10 cellular contexts compared by ENCODE assay signal in the genomic region with DNA sequence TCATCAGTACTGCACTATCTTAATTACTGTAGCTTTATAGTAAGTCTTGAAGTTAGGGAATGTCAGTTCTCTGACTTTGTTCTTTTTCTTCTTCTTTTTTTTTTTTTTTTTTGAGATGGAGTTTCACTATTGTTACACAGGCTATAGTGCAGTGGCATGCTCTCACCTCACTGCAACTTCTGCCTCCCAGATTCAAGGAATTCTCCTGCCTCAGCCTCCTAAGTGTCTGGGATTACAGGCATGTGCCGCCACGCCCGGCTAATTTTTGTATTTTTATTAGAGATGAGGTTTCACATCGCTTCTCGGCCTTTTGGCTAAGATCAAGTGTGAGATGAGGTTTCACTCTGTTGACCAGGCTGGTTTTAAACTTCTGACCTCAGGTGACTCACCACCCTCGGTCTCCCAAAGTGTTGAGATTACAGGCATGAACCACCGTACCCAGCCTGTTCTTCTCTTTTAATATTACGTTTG. TPM values are rescaled to one million over a fixed set of nuclear protein-coding genes. Genes with fewer than 3 reads are reported as not detected.
DNase-seq lines count a peak whose midpoint lies in the region; ATAC-seq and TF ChIP-seq lines count a peak whose summit lies in the region.
"Had no signal": no experiment of that assay in that cellular context is flagged by ENCODE, and none has a peak within 500 bp of the region (broad histone marks: within the 10 kb centered on the region; RNA-seq: fewer than 3 reads in every experiment).

No MANE protein-coding gene starts in this region.

- ATAC-seq in GM18520 (IDR thresholded peaks at IDR 0.05; ENCODE audit: unreplicated experiment) (peak; percentile 95), left lung (peak; percentile 73)
- ATAC-seq: heart left ventricle had no signal

- DNase-seq in HT-29 (ENCODE audit: low spot score) (peak; percentile 38), astrocyte of the cerebellum (ENCODE audit: low read depth) (peak; percentile 55), left lung (no peak), NCI-H526 (lab: John Stamatoyannopoulos, UW) (no peak), HUDEP-2 (lab: John Stamatoyannopoulos, UW; ENCODE audit: unreplicated experiment in 76 of 76) (no peak), GOT3 (lab: John Stamatoyannopoulos, UW) (no peak), NCI-H1694 treated with DMSO at 0.1 percent for 48 hours (lab: John Stamatoyannopoulos, UW) (no peak)
- DNase-seq: heart left ventricle, NCI-H774 had no signal

- H3K36me3 ChIP-seq in left lung = no peaks in the 10 kb centered on the region
- H3K36me3 ChIP-seq: heart left ventricle had no signal

- in situ Hi-C loops in astrocyte of the cerebellum (cut with HindIII; ENCODE audit: low sequenced_read_pairs) = no loop called here

- no peak overlapping the region for H3K27ac ChIP-seq in left lung
- H3K27ac ChIP-seq: heart left ventricle had no signal

- TF ChIP-seq CTCF in astrocyte of the cerebellum (IDR thresholded peaks at IDR 0.05; ENCODE audit: low read depth, low read length, missing control alignments) (no peak), left lung (IDR thresholded peaks at IDR 0.05) (no peak)

- H3K27me3 ChIP-seq in left lung = no peaks in the 10 kb centered on the region
- H3K27me3 ChIP-seq: heart left ventricle had no signal

- H3K4me1 ChIP-seq in left lung = no peaks in the 10 kb centered on the region

- intact Hi-C loops in left lung (cut with DNase I) = no loop called here

- no peaks in the 10 kb centered on the region for H3K9me3 ChIP-seq in left lung

- H3K4me3 ChIP-seq in astrocyte of the cerebellum (ENCODE audit: low read depth, low read length) (no peak overlapping the region), left lung (no peak overlapping the region)
- H3K4me3 ChIP-seq: heart left ventricle had no signal

RNA-seq across cellular contexts. Expression of gene TANC1, which starts 41.9 kb away (rescaled TPM):
- total RNA-seq in HT-29 (2014; rRNA removed; shearing (Covaris generic)) = 16.1 and 18.6 TPM in 2 replicates
- total RNA-seq in left lung = 10 to 100 TPM; 40.1 to 53.5 TPM

Comparison
In these comparisons a context has a peak if more than half of its experiments do, and no peak if none do; other contexts are left out.
1. DNase-seq: peak in HT-29 (single experiment) and astrocyte of the cerebellum (single experiment); none in left lung (0 of 2), NCI-H526 (0 of 2), HUDEP-2 (0 of 76), GOT3 (single experiment) and NCI-H1694 treated with DMSO at 0.1 percent for 48 hours (single experiment).